8 cellular contexts compared by ENCODE assay signal in genomic region chr7:76314042-76314721, GRCh38. TPM values are rescaled to one million over a fixed set of nuclear protein-coding genes. Genes with fewer than 3 reads are reported as not detected.
A peak's percentile ranks its signal among the peaks of the same experiment; 100 is the strongest.
DNase-seq lines count a peak whose midpoint lies in the region; ATAC-seq, FAIRE-seq and TF ChIP-seq lines count a peak whose summit lies in the region.

No MANE protein-coding gene starts in this region.

- peak; percentile 54 for ATAC-seq in thoracic aorta (ENCODE audit: insufficient number of reproducible peaks, low FRiP score, low read depth)

- H3K4me1 Mint-ChIP-seq in osteocyte (ENCODE audit: unreplicated experiment), result peaks cover 33% of the 10 kb centered on the region

- H3K9me3 Mint-ChIP-seq in osteocyte (ENCODE audit: unreplicated experiment), result no peaks in the 10 kb centered on the region

- no peak overlapping the region for H3K27ac ChIP-seq in SJCRH30
- no peak overlapping the region for H3K27ac ChIP-seq in thoracic aorta

- H3K27me3 Mint-ChIP-seq in osteocyte (ENCODE audit: unreplicated experiment), result no peaks in the 10 kb centered on the region

- TF ChIP-seq CTCF in osteocyte (IDR thresholded peaks at IDR 0.05), result peak; percentile 100
- TF ChIP-seq CTCF in thoracic aorta (IDR thresholded peaks at IDR 0.05), result peak; percentile 100

- H3K4me3 ChIP-seq in SJCRH30 (no peak overlapping the region), thoracic aorta (no peak overlapping the region)

- no peaks in the 10 kb centered on the region for H3K27me3 ChIP-seq in SJCRH30
- no peaks in the 10 kb centered on the region for H3K27me3 ChIP-seq in thoracic aorta (replicated peaks; ENCODE audit: insufficient read depth)

- H3K9me3 ChIP-seq in SJCRH30 (replicated peaks) (no peaks in the 10 kb centered on the region), thoracic aorta (no peaks in the 10 kb centered on the region)

- peaks cover 22% of the 10 kb centered on the region for H3K4me1 ChIP-seq in SJCRH30
- peaks cover 3 to 25% of the 10 kb centered on the region in 2 donors for H3K4me1 ChIP-seq in thoracic aorta (ENCODE audit: control insufficient read depth in 1 of 2, low read depth in 2 of 2)

- FAIRE-seq in frontal cortex (lab: Jason Lieb, UNC), result no peak

- H3K36me3 Mint-ChIP-seq in osteocyte (ENCODE audit: unreplicated experiment), result no peaks in the 10 kb centered on the region

- peak; percentile 94 for DNase-seq in Daoy (ENCODE audit: low read depth)
- peak; percentile 87 for DNase-seq in HCEC 1CT
- peak; percentile 95 for DNase-seq in NAMALWA (ENCODE audit: low spot score)
- peak; percentile 96 to 98 for DNase-seq in SJCRH30
- peak; percentile 67 for DNase-seq in activated gamma-delta T cell (lab: John Stamatoyannopoulos, UW)
- peak; percentile 86 to 90 for DNase-seq in frontal cortex (ENCODE audit: low spot score in 2 of 2)
- peak; percentile 98 for DNase-seq in osteocyte (ENCODE audit: extremely low spot score, unreplicated experiment)
- DNase-seq in thoracic aorta (ENCODE audit: low spot score), result peak; percentile 89

- no peak overlapping the region for H3K4me3 Mint-ChIP-seq in osteocyte (ENCODE audit: unreplicated experiment)

- H3K36me3 ChIP-seq in SJCRH30 (no peaks in the 10 kb centered on the region), thoracic aorta (no peaks in the 10 kb centered on the region)

- peak overlapping the region; percentile 57 for H3K27ac Mint-ChIP-seq in osteocyte (ENCODE audit: unreplicated experiment)

RNA-seq across cellular contexts. Expression of gene HSPB1, which starts 11.7 kb away (rescaled TPM):
- 27.8 and 32.1 TPM in 2 replicates for total RNA-seq in Daoy (2014; rRNA removed; shearing (Covaris generic))
- total RNA-seq in SJCRH30 (2014; rRNA removed; shearing (Covaris generic)), result 116 and 118 TPM in 2 replicates
- total RNA-seq in frontal cortex (2.4 TPM), osteocyte (251 and 252 TPM in 2 replicates), thoracic aorta (1,000 to 10,000 TPM; 1,835 to 2,623 TPM)

RNA-seq across cellular contexts. Expression of gene YWHAG, which starts 44.6 kb away (rescaled TPM):
- 53.9 and 57.6 TPM in 2 replicates for total RNA-seq in Daoy (2014; rRNA removed; shearing (Covaris generic))
- 180 and 190 TPM in 2 replicates for total RNA-seq in SJCRH30 (2014; rRNA removed; shearing (Covaris generic))
- total RNA-seq in frontal cortex (404 TPM), osteocyte (151 and 154 TPM in 2 replicates), thoracic aorta (100 to 1,000 TPM in 1 of 2 donors, 10 to 100 TPM in 1; 63.2 to 129 TPM)
